In the genomic region with DNA sequence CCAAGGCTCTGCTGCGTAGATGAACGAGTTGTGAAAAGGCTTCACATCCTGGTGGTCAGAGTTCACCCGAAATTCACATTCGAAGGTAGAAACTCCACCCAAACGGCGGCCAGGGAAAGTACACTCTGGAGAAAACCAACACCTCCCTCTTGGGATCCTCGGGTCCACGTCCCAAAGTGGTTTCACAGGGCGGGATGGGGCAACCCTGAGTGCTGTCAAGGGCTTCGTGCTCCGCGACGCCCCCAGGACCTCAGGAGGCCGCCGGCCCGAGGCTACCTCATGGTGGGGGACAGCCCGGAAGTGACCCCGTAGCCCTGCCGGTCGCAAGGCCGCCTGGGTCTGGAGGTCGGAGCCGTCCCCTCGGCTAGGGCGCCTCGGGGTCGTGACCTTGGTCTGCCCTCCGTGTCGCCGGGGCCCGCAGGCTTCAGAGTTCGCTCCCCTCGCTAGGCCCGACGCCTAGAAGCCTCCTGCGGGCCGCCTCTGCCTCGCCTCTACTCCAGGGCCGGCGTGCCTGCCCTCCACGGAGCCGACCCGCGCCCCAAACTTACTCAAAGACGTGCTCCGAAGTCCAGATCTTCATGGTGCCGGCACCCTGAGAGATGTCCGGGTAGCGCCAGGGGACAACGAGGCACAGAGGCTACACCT, we compare ENCODE assay signal across 8 cellular contexts. TPM values are rescaled to one million over a fixed set of nuclear protein-coding genes. Genes with fewer than 3 reads are reported as not detected.
DNase-seq lines count a peak whose midpoint lies in the region; ATAC-seq and TF ChIP-seq lines count a peak whose summit lies in the region.

TSS of gene PRELID3B (minus strand) at position 636 of the 645 bp plus-strand sequence. CDS start at position 580, 56 bp downstream.

- H3K9me3 ChIP-seq in BLaER1 (no peaks in the 10 kb centered on the region), RWPE2 (ENCODE audit: severe bottlenecking) (no peaks in the 10 kb centered on the region), duodenal mucosa (ENCODE audit: control insufficient read depth in 1 of 2, low read length in 2 of 2) (no peaks in the 10 kb centered on the region), transverse colon (no peaks in the 10 kb centered on the region)

- H3K9ac ChIP-seq in BLaER1 = peak within 1 kb of the TSS; percentile 90
- peak within 1 kb of the TSS; percentile 84 to 91 for H3K9ac ChIP-seq in duodenal mucosa (ENCODE audit: low read depth in 1 of 2, low read length in 2 of 2)

- peak; percentile 88 for TF ChIP-seq POLR2A in transverse colon (IDR thresholded peaks at IDR 0.05)

- H3K36me3 ChIP-seq in BLaER1 = peaks cover 35% of the 10 kb centered on the region
- H3K36me3 ChIP-seq in RWPE2 (ENCODE audit: low read depth) = peaks cover 45% of the 10 kb centered on the region
- peaks cover 6 to 10% of the 10 kb centered on the region in 2 donors for H3K36me3 ChIP-seq in duodenal mucosa (ENCODE audit: control insufficient read depth in 1 of 2, insufficient read depth in 2 of 2, low read length in 2 of 2)
- peaks cover 0 to 10% (median under 1%) of the 10 kb centered on the region in 4 donors for H3K36me3 ChIP-seq in transverse colon

- H3K27me3 ChIP-seq in BLaER1 (no peaks in the 10 kb centered on the region), RWPE2 (ENCODE audit: insufficient read depth, poor library complexity, severe bottlenecking) (no peaks in the 10 kb centered on the region), duodenal mucosa (ENCODE audit: control insufficient read depth in 1 of 2, insufficient read depth in 2 of 2, low read length in 2 of 2) (no peaks in the 10 kb centered on the region), transverse colon (no peaks in the 10 kb centered on the region)

- H3K4me1 ChIP-seq in BLaER1 (peaks cover 51% of the 10 kb centered on the region), RWPE2 (ENCODE audit: insufficient read depth, poor library complexity, severe bottlenecking) (peaks cover 41% of the 10 kb centered on the region), duodenal mucosa (ENCODE audit: control insufficient read depth in 1 of 2, insufficient read depth in 2 of 2, low read length in 2 of 2) (peaks cover 24 to 43% of the 10 kb centered on the region in 2 donors), transverse colon (peaks cover 22 to 51% (median 33%) of the 10 kb centered on the region in 4 donors)

- H3K4me3 ChIP-seq in BLaER1 = peak within 1 kb of the TSS; percentile 95
- H3K4me3 ChIP-seq in RWPE2 (ENCODE audit: severe bottlenecking) = peak within 1 kb of the TSS; percentile 84
- H3K4me3 ChIP-seq in duodenal mucosa (ENCODE audit: low read depth in 1 of 2, low read length in 2 of 2) = peak within 1 kb of the TSS; percentile 89 to 94
- H3K4me3 ChIP-seq in transverse colon = peak within 1 kb of the TSS; percentile 75 to 95 (median 78)

- peak; percentile 13 for ATAC-seq in GM18520 (IDR thresholded peaks at IDR 0.05; ENCODE audit: unreplicated experiment)
- ATAC-seq in HG03025 (IDR thresholded peaks at IDR 0.05; ENCODE audit: low FRiP score, unreplicated experiment) = peak; percentile 29
- peak; percentile 43 for ATAC-seq in RWPE2 (ENCODE audit: low read depth)

- H4K20me1 ChIP-seq in BLaER1 = peaks cover 52% of the 10 kb centered on the region

- WGBS in transverse colon (ENCODE audit: low coverage in 1 of 2), 2 donors = 0% methylated on average over 4 of the region's 50 CpGs; no CpG with 5 or more reads in 1 of the 2 donors

- TF ChIP-seq CTCF in RWPE2 (IDR thresholded peaks at IDR 0.05; ENCODE audit: poor library complexity, severe bottlenecking) = peak; percentile 13
- TF ChIP-seq CTCF in transverse colon (IDR thresholded peaks at IDR 0.05) = peak in 2 of 5 experiments; percentile 24 to 30

- no peak for TF ChIP-seq EP300 in transverse colon (IDR thresholded peaks at IDR 0.05; ENCODE audit: low read depth)

- intact Hi-C loops in transverse colon (cut with DNase I; ENCODE audit: low total_unique reads) = no loop called here

- in situ Hi-C loops in transverse colon (cut with MboI; ENCODE audit: low pct_ligation_motif_present in 1 of 4, low pct_unique_long_range_greater_than_20kb in 1 of 4, low sequenced_read_pairs in 3 of 4) = loop anchor here in 1 of 4 donors (25.0 kb wide), 1 partner anchor 380 kb away; the partner anchor contains the start of gene STX16

- H3K27ac ChIP-seq in BLaER1 (peak within 1 kb of the TSS; percentile 93), RWPE2 (ENCODE audit: poor library complexity, severe bottlenecking) (peak within 1 kb of the TSS; percentile 55), duodenal mucosa (ENCODE audit: low read depth, low read length) (peak within 1 kb of the TSS; percentile 88), transverse colon (peak within 1 kb of the TSS; percentile 89 to 96 (median 92))

- DNase-seq in RWPE2 (ENCODE audit: low spot score) = peak; percentile 86
- peak; percentile 20 to 32 for DNase-seq in lung microvascular endothelial cell (ENCODE audit: low read depth in 2 of 2)
- peak; percentile 64 for DNase-seq in transverse colon
- no peak for DNase-seq in NCI-H226

- peak within 1 kb of the TSS; percentile 89 for H3K4me2 ChIP-seq in BLaER1

RNA-seq across cellular contexts. Expression of gene PRELID3B, which starts in this region (rescaled TPM):
- total RNA-seq in lung microvascular endothelial cell (71.5 and 86.5 TPM in 2 replicates), transverse colon (100 to 1,000 TPM in 2 of 4 donors, 10 to 100 TPM in 2; 25.3 to 119 (median 67.8) TPM)
